8 cellular contexts compared by ENCODE assay signal in genomic region chr15:73051402-73051810, GRCh38. TPM values are rescaled to one million over a fixed set of nuclear protein-coding genes. Genes with fewer than 3 reads are reported as not detected.
DNase-seq lines count a peak whose midpoint lies in the region; ATAC-seq and TF ChIP-seq lines count a peak whose summit lies in the region.

No MANE protein-coding gene starts in this region.

- no peaks in the 10 kb centered on the region for H3K27me3 ChIP-seq in SK-N-SH (ENCODE audit: insufficient read depth)

- TF ChIP-seq CTCF in SK-N-SH (IDR thresholded peaks at IDR 0.05) (no peak), nephron (IDR thresholded peaks at IDR 0.05; ENCODE audit: unreplicated experiment in 3 of 3) (no peak)

- H3K4me2 ChIP-seq in SK-N-SH, result peak overlapping the region; percentile 84

- H2AFZ ChIP-seq in SK-N-SH (ENCODE audit: low read depth), result peak overlapping the region; percentile 96

- no peak for TF ChIP-seq EP300 in SK-N-SH (IDR thresholded peaks at IDR 0.05; ENCODE audit: borderline replicate concordance in 1 of 2, low read depth in 1 of 2, low read length in 1 of 2)

- no peaks in the 10 kb centered on the region for H3K79me2 ChIP-seq in SK-N-SH (ENCODE audit: insufficient read depth)

- no peaks in the 10 kb centered on the region for H3K9me2 ChIP-seq in SK-N-SH

- CTCF ChIA-PET in SK-N-SH (lab: Yijun Ruan, JAX), result interaction anchor here (0.6 to 1.8 kb wide), 5 partner anchors 16 to 222 kb away, joined by 3 to 8 read pairs (median 4); no protein-coding TSS in a partner anchor

- H3K36me3 ChIP-seq in SK-N-SH (replicated peaks in 1 of 2; ENCODE audit: control insufficient read depth in 1 of 2, insufficient read depth in 2 of 2, low read length in 1 of 2), result no peaks in the 10 kb centered on the region

- H3K4me1 ChIP-seq in SK-N-SH (ENCODE audit: control insufficient read depth in 1 of 2, insufficient read depth in 2 of 2, low read depth in 1 of 2, low read length in 1 of 2), result peaks cover 0 to 5% of the 10 kb centered on the region in 2 experiments; a peak in 2 of 4 replicates

- TF ChIP-seq RAD21 in SK-N-SH (IDR thresholded peaks at IDR 0.05; ENCODE audit: low read length), result no peak

- H4K20me1 ChIP-seq in SK-N-SH (ENCODE audit: insufficient read depth), result peaks cover 10% of the 10 kb centered on the region; the same call in 1 of the 2 replicates

- peak overlapping the region; percentile 77 for H3K9ac ChIP-seq in SK-N-SH

- H3F3A ChIP-seq in SK-N-SH (replicated peaks; ENCODE audit: insufficient read depth), result no peaks in the 10 kb centered on the region

- peaks cover 15% of the 10 kb centered on the region for H3K27me3 Mint-ChIP-seq in activated T-cell treated with anti-CD3 and anti-CD28 coated beads, Interleukin-2, amount 50 U/mL, for 24 hours
- no peaks in the 10 kb centered on the region for H3K27me3 Mint-ChIP-seq in nephron (ENCODE audit: low read depth)

- DNase-seq in activated T-cell treated with anti-CD3 and anti-CD28 coated beads, Interleukin-2, amount 50 U/mL, for 24 hours, result no peak
- no peak for DNase-seq in activated T-cell treated with anti-CD3 and anti-CD28 coated beads, Interleukin-2, amount 50 U/mL, for 1 hour
- DNase-seq in SK-N-SH (peak; percentile 78), NCI-H146 (lab: John Stamatoyannopoulos, UW) (no peak)

- no peaks in the 10 kb centered on the region for H3K9me3 ChIP-seq in SK-N-SH

- H3K27ac Mint-ChIP-seq in activated T-cell treated with anti-CD3 and anti-CD28 coated beads, Interleukin-2, amount 50 U/mL, for 24 hours, result no peak overlapping the region
- H3K27ac Mint-ChIP-seq in nephron, result peak overlapping the region; percentile 91 to 96 (median 95)

- H3K4me3 Mint-ChIP-seq in activated T-cell treated with anti-CD3 and anti-CD28 coated beads, Interleukin-2, amount 50 U/mL, for 24 hours, result peak overlapping the region; percentile 76
- peak overlapping the region; percentile 82 to 90 (median 88) for H3K4me3 Mint-ChIP-seq in nephron

- ATAC-seq in esophagus mucosa (peak; percentile 8), HG03354 (IDR thresholded peaks at IDR 0.05; ENCODE audit: poor library complexity, severe bottlenecking, unreplicated experiment) (no peak), GM18907 (IDR thresholded peaks at IDR 0.05; ENCODE audit: unreplicated experiment) (no peak)

- peaks cover 11% of the 10 kb centered on the region for H3K4me1 Mint-ChIP-seq in activated T-cell treated with anti-CD3 and anti-CD28 coated beads, Interleukin-2, amount 50 U/mL, for 24 hours (ENCODE audit: low read depth)
- H3K4me1 Mint-ChIP-seq in nephron, result peaks cover 17% of the 10 kb centered on the region

- peak overlapping the region; percentile 76 to 83 for H3K4me3 ChIP-seq in SK-N-SH (ENCODE audit: low read depth in 2 of 2, low read length in 1 of 2)

- no peaks in the 10 kb centered on the region for H3K9me3 Mint-ChIP-seq in activated T-cell treated with anti-CD3 and anti-CD28 coated beads, Interleukin-2, amount 50 U/mL, for 24 hours
- H3K9me3 Mint-ChIP-seq in nephron, result no peaks in the 10 kb centered on the region

- POLR2A ChIA-PET in SK-N-SH (lab: Yijun Ruan, JAX), result no interaction called here

- WGBS in SK-N-SH (ENCODE audit: low lambda C conversion rate), result 6% methylated on average over 5 of the region's 42 CpGs

- H3K36me3 Mint-ChIP-seq in activated T-cell treated with anti-CD3 and anti-CD28 coated beads, Interleukin-2, amount 50 U/mL, for 24 hours (ENCODE audit: low read depth), result no peaks in the 10 kb centered on the region
- no peaks in the 10 kb centered on the region for H3K36me3 Mint-ChIP-seq in nephron (ENCODE audit: low read depth)

- peak overlapping the region; percentile 60 to 95 for H3K27ac ChIP-seq in SK-N-SH (ENCODE audit: low read depth in 2 of 2, low read length in 1 of 2)

TF ChIP-seq in SK-N-SH, 30 proteins besides CTCF, POLR2A, EP300 and RAD21:
- TF ChIP-seq SIN3A (IDR thresholded peaks at IDR 0.05; ENCODE audit: borderline replicate concordance, low read depth, low read length) (no peak), TCF12 (IDR thresholded peaks at IDR 0.05) (no peak), YY1 (IDR thresholded peaks at IDR 0.05; ENCODE audit: low read depth) (no peak), EZH2phosphoT487 (IDR thresholded peaks at IDR 0.05; ENCODE audit: borderline replicate concordance, low read depth) (no peak), ELF1 (IDR thresholded peaks at IDR 0.05) (no peak)
TF ChIP-seq in SK-N-SH: peak in this region for 0.

RNA-seq across cellular contexts. Expression of gene NEO1, which starts 0.9 kb away (rescaled TPM):
- polyA plus RNA-seq in SK-N-SH (2012; rRNA removed), result 12.7 and 13.1 TPM in 2 replicates
- polyA plus RNA-seq in SK-N-SH (2012; cell fraction: cytosol; rRNA removed), result 13.6 and 14.5 TPM in 2 replicates
- 16.3 and 22.5 TPM in 2 replicates for polyA plus RNA-seq in SK-N-SH (2012; cell fraction: nucleus; rRNA removed)
- 10.6 TPM for total RNA-seq in esophagus mucosa
